ENCODE assay signal across 1 cellular context in genomic region chr17:79830303-79830702, GRCh38.
TF ChIP-seq lines count a peak whose summit lies in the region.

No MANE protein-coding gene starts in this region.

TF ChIP-seq in HepG2, 621 proteins besides CTCF, POLR2A, EP300 and RAD21 (continues in another document):
- TF ChIP-seq, protein P1, sequence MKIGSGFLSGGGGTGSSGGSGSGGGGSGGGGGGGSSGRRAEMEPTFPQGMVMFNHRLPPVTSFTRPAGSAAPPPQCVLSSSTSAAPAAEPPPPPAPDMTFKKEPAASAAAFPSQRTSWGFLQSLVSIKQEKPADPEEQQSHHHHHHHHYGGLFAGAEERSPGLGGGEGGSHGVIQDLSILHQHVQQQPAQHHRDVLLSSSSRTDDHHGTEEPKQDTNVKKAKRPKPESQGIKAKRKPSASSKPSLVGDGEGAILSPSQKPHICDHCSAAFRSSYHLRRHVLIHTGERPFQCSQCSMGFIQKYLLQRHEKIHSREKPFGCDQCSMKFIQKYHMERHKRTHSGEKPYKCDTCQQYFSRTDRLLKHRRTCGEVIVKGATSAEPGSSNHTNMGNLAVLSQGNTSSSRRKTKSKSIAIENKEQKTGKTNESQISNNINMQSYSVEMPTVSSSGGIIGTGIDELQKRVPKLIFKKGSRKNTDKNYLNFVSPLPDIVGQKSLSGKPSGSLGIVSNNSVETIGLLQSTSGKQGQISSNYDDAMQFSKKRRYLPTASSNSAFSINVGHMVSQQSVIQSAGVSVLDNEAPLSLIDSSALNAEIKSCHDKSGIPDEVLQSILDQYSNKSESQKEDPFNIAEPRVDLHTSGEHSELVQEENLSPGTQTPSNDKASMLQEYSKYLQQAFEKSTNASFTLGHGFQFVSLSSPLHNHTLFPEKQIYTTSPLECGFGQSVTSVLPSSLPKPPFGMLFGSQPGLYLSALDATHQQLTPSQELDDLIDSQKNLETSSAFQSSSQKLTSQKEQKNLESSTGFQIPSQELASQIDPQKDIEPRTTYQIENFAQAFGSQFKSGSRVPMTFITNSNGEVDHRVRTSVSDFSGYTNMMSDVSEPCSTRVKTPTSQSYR (CRISPR knock-in tag; IDR thresholded peaks at IDR 0.05; ENCODE audit: borderline replicate concordance) = peak; percentile 83; the same call in 1 of the 2 replicates
- TF ChIP-seq PLSCR1 (CRISPR knock-in tag; IDR thresholded peaks at IDR 0.05; ENCODE audit: borderline replicate concordance) = no peak
- no peak for TF ChIP-seq MIXL1 (CRISPR knock-in tag; IDR thresholded peaks at IDR 0.05)
- no peak for TF ChIP-seq SRSF1 (optimal IDR thresholded peaks at IDR 0.05; ENCODE audit: low read depth, low read length)
- no peak for TF ChIP-seq UBTF (CRISPR knock-in tag; IDR thresholded peaks at IDR 0.05)
- TF ChIP-seq SP140L (CRISPR knock-in tag; IDR thresholded peaks at IDR 0.05; ENCODE audit: borderline replicate concordance) = no peak
- TF ChIP-seq TCF7 (IDR thresholded peaks at IDR 0.05; ENCODE audit: low read depth) = no peak
- TF ChIP-seq ZSCAN30 (CRISPR knock-in tag; IDR thresholded peaks at IDR 0.05) = no peak
- TF ChIP-seq SP4 (CRISPR knock-in tag; IDR thresholded peaks at IDR 0.05) = 0 out of 2 replicates have a peak, but pooled peaks have one; percentile 11
- no peak for TF ChIP-seq HNRNPUL1 (IDR thresholded peaks at IDR 0.05; ENCODE audit: low read depth, low read length)
- no peak for TF ChIP-seq ZXDC (CRISPR knock-in tag; IDR thresholded peaks at IDR 0.05)
- TF ChIP-seq IRX3 (CRISPR knock-in tag; IDR thresholded peaks at IDR 0.05; ENCODE audit: borderline replicate concordance, low read depth) = no peak
- TF ChIP-seq, protein P2, sequence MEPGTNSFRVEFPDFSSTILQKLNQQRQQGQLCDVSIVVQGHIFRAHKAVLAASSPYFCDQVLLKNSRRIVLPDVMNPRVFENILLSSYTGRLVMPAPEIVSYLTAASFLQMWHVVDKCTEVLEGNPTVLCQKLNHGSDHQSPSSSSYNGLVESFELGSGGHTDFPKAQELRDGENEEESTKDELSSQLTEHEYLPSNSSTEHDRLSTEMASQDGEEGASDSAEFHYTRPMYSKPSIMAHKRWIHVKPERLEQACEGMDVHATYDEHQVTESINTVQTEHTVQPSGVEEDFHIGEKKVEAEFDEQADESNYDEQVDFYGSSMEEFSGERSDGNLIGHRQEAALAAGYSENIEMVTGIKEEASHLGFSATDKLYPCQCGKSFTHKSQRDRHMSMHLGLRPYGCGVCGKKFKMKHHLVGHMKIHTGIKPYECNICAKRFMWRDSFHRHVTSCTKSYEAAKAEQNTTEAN (CRISPR knock-in tag; conservative IDR thresholded peaks at IDR 0.05) = 0 out of 2 replicates have a peak, but pooled peaks have one; percentile 23
- TF ChIP-seq MEIS1 (CRISPR knock-in tag; IDR thresholded peaks at IDR 0.05; ENCODE audit: borderline replicate concordance) = no peak
- TF ChIP-seq ZNF33A (CRISPR knock-in tag; IDR thresholded peaks at IDR 0.05; ENCODE audit: borderline replicate concordance) = no peak
- no peak for TF ChIP-seq RORA (CRISPR knock-in tag; IDR thresholded peaks at IDR 0.05)
- TF ChIP-seq ZNF224 (CRISPR knock-in tag; IDR thresholded peaks at IDR 0.05) = no peak
- TF ChIP-seq, protein P3, sequence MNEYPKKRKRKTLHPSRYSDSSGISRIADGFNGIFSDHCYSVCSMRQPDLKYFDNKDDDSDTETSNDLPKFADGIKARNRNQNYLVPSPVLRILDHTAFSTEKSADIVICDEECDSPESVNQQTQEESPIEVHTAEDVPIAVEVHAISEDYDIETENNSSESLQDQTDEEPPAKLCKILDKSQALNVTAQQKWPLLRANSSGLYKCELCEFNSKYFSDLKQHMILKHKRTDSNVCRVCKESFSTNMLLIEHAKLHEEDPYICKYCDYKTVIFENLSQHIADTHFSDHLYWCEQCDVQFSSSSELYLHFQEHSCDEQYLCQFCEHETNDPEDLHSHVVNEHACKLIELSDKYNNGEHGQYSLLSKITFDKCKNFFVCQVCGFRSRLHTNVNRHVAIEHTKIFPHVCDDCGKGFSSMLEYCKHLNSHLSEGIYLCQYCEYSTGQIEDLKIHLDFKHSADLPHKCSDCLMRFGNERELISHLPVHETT (CRISPR knock-in tag; conservative IDR thresholded peaks at IDR 0.05) = no peak
- TF ChIP-seq HHEX (CRISPR knock-in tag; IDR thresholded peaks at IDR 0.05) = no peak
- TF ChIP-seq TBX2 (CRISPR knock-in tag; IDR thresholded peaks at IDR 0.05; ENCODE audit: borderline replicate concordance) = 0 out of 2 replicates have a peak, but pooled peaks have one; percentile 10
- TF ChIP-seq FOXM1 (CRISPR knock-in tag; IDR thresholded peaks at IDR 0.05) = no peak
- TF ChIP-seq ZFP91 (CRISPR knock-in tag; IDR thresholded peaks at IDR 0.05; ENCODE audit: borderline replicate concordance) = no peak
- TF ChIP-seq ZNF230 (CRISPR knock-in tag; IDR thresholded peaks at IDR 0.05) = no peak
- TF ChIP-seq ZNF7 (CRISPR knock-in tag; IDR thresholded peaks at IDR 0.05) = no peak
- no peak for TF ChIP-seq KDM5B (CRISPR knock-in tag; IDR thresholded peaks at IDR 0.05; ENCODE audit: borderline replicate concordance)
- no peak for TF ChIP-seq SPEN (CRISPR knock-in tag; IDR thresholded peaks at IDR 0.05; ENCODE audit: low read depth)
- TF ChIP-seq MYC (CRISPR knock-in tag; IDR thresholded peaks at IDR 0.05; ENCODE audit: borderline replicate concordance) = peak; percentile 40; the same call in 1 of the 2 replicates
- TF ChIP-seq ZSCAN25 (CRISPR knock-in tag; IDR thresholded peaks at IDR 0.05) = no peak
- no peak for TF ChIP-seq GZF1 (CRISPR knock-in tag; IDR thresholded peaks at IDR 0.05)
- TF ChIP-seq ZNF674 (CRISPR knock-in tag; IDR thresholded peaks at IDR 0.05; ENCODE audit: low read depth) = no peak
- no peak for TF ChIP-seq EZH2 (conservative IDR thresholded peaks at IDR 0.05; ENCODE audit: low read depth, low read length)
- TF ChIP-seq ZGPAT (CRISPR knock-in tag; IDR thresholded peaks at IDR 0.05) = no peak
- no peak for TF ChIP-seq ZNF839 (CRISPR knock-in tag; IDR thresholded peaks at IDR 0.05; ENCODE audit: borderline replicate concordance)
- TF ChIP-seq RFX1 (IDR thresholded peaks at IDR 0.05) = no peak
- 0 out of 2 replicates have a peak, but pooled peaks have one; percentile 21 for TF ChIP-seq ZNF263 (CRISPR knock-in tag; IDR thresholded peaks at IDR 0.05)
- no peak for TF ChIP-seq ZKSCAN8 (CRISPR knock-in tag; IDR thresholded peaks at IDR 0.05; ENCODE audit: borderline replicate concordance)
- TF ChIP-seq XRCC5 (optimal IDR thresholded peaks at IDR 0.05; ENCODE audit: low read length) = no peak
- no peak for TF ChIP-seq ZNF776 (CRISPR knock-in tag; IDR thresholded peaks at IDR 0.05)
- TF ChIP-seq ZNF670 (CRISPR knock-in tag; IDR thresholded peaks at IDR 0.05; ENCODE audit: borderline replicate concordance) = no peak
- TF ChIP-seq ZNF710 (CRISPR knock-in tag; IDR thresholded peaks at IDR 0.05; ENCODE audit: borderline replicate concordance) = no peak
- TF ChIP-seq, protein P4, sequence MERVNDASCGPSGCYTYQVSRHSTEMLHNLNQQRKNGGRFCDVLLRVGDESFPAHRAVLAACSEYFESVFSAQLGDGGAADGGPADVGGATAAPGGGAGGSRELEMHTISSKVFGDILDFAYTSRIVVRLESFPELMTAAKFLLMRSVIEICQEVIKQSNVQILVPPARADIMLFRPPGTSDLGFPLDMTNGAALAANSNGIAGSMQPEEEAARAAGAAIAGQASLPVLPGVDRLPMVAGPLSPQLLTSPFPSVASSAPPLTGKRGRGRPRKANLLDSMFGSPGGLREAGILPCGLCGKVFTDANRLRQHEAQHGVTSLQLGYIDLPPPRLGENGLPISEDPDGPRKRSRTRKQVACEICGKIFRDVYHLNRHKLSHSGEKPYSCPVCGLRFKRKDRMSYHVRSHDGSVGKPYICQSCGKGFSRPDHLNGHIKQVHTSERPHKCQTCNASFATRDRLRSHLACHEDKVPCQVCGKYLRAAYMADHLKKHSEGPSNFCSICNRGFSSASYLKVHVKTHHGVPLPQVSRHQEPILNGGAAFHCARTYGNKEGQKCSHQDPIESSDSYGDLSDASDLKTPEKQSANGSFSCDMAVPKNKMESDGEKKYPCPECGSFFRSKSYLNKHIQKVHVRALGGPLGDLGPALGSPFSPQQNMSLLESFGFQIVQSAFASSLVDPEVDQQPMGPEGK (CRISPR knock-in tag; IDR thresholded peaks at IDR 0.05) = peak; percentile 38
- no peak; the same call in 1 of the 2 replicates for TF ChIP-seq ZNF274 (CRISPR knock-in tag; IDR thresholded peaks at IDR 0.05)
- 0 out of 2 replicates have a peak, but pooled peaks have one; percentile 5 for TF ChIP-seq SAP130 (CRISPR knock-in tag; IDR thresholded peaks at IDR 0.05; ENCODE audit: low read depth)
- TF ChIP-seq MIER3 (CRISPR knock-in tag; IDR thresholded peaks at IDR 0.05; ENCODE audit: borderline replicate concordance) = no peak
- TF ChIP-seq ZNF563 (CRISPR knock-in tag; IDR thresholded peaks at IDR 0.05) = no peak
- no peak for TF ChIP-seq GATA4 (IDR thresholded peaks at IDR 0.05; ENCODE audit: borderline replicate concordance, low read depth)
- TF ChIP-seq ZNF598 (CRISPR knock-in tag; IDR thresholded peaks at IDR 0.05; ENCODE audit: borderline replicate concordance) = 0 out of 2 replicates have a peak, but pooled peaks have one; percentile 11
